ENCODE assay signal across 8 cellular contexts in the genomic region with DNA sequence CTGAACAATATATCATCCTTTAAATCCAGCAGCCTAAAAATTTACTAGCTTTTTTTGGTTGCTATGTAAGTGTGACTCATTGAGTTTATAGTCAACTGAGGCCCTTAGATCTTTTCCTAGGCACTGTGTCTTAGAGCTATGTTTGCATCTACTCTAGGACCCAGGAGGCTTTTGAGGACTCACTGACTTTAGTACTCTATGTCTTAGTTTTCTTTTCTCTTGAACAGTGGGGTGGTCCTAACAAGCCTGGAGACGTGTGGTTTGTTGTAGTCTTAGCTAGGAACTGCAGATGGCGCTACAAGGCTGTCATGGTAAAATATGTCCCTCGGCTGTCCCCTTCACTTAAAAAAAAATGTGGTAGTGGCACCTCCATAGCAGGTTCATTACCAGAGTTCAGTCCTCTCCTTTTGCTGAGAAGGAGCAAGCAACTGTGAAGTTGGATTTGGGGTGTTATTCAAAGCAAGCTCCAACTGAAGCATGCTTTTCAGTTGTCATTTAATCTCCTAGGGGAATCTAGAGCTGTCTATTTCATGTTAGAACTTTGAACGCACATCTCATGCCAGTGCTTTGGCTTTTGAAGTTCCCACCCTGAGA. TPM values are rescaled to one million over a fixed set of nuclear protein-coding genes. Genes with fewer than 3 reads are reported as not detected.
DNase-seq lines count a peak whose midpoint lies in the region; ATAC-seq, FAIRE-seq and TF ChIP-seq lines count a peak whose summit lies in the region.

No MANE protein-coding gene starts in this region.

- H2AFZ ChIP-seq in astrocyte (ENCODE audit: low read depth, low read length) (no peak overlapping the region), hepatocyte (no peak overlapping the region)

- H3K9me3 ChIP-seq in RWPE2 (ENCODE audit: severe bottlenecking): no peaks in the 10 kb centered on the region
- H3K9me3 ChIP-seq in astrocyte (ENCODE audit: insufficient read depth, low read depth, low read length): no peaks in the 10 kb centered on the region
- no peaks in the 10 kb centered on the region for H3K9me3 ChIP-seq in hepatocyte (ENCODE audit: low read depth)
- H3K9me3 ChIP-seq in spleen: no peaks in the 10 kb centered on the region

- no peak for FAIRE-seq in astrocyte (lab: Jason Lieb, UNC)

- TF ChIP-seq CTCF in RWPE2 (IDR thresholded peaks at IDR 0.05; ENCODE audit: poor library complexity, severe bottlenecking) (peak; percentile 89), astrocyte (IDR thresholded peaks at IDR 0.05; ENCODE audit: insufficient read depth, low read depth, low read length) (peak; percentile 84), hepatocyte (IDR thresholded peaks at IDR 0.05; ENCODE audit: poor library complexity) (peak; percentile 81), spleen (IDR thresholded peaks at IDR 0.05 in 8 of 11, conservative IDR thresholded peaks at IDR 0.05 in 3 of 11) (peak; percentile 56 to 83 (median 75))

- peak; percentile 58 for ATAC-seq in GM18867 (IDR thresholded peaks at IDR 0.05; ENCODE audit: unreplicated experiment)
- ATAC-seq in RWPE2 (ENCODE audit: low read depth): peak; percentile 59
- ATAC-seq in HG03139 (IDR thresholded peaks at IDR 0.05; ENCODE audit: unreplicated experiment): no peak

- no peaks in the 10 kb centered on the region for H3K9me3 Mint-ChIP-seq in astrocyte (ENCODE audit: unreplicated experiment)

- peaks cover 7% of the 10 kb centered on the region for H3K27me3 Mint-ChIP-seq in astrocyte (ENCODE audit: low read depth, unreplicated experiment)

- H3K36me3 Mint-ChIP-seq in astrocyte (ENCODE audit: low read depth, unreplicated experiment): no peaks in the 10 kb centered on the region

- peak; percentile 76 to 79 for DNase-seq in AML-193 (lab: John Stamatoyannopoulos, UW)
- peak; percentile 14 for DNase-seq in NCI-H1048 (lab: John Stamatoyannopoulos, UW)
- no peak for DNase-seq in RWPE2 (ENCODE audit: low spot score)
- no peak for DNase-seq in astrocyte (ENCODE audit: low read depth)
- peak; percentile 75 for DNase-seq in hepatocyte (ENCODE audit: low spot score)
- DNase-seq in spleen: no peak

- no peaks in the 10 kb centered on the region for H3K79me2 ChIP-seq in astrocyte (ENCODE audit: insufficient read depth, low read length)
- H3K79me2 ChIP-seq in hepatocyte: no peaks in the 10 kb centered on the region

- no peaks in the 10 kb centered on the region for H3K9me2 ChIP-seq in hepatocyte (replicated peaks; ENCODE audit: insufficient read depth)

- H3K27ac Mint-ChIP-seq in astrocyte (ENCODE audit: unreplicated experiment): no peak overlapping the region

- no peak overlapping the region for H3K9ac ChIP-seq in astrocyte (ENCODE audit: low read length)

- 17% methylated on average over 4 of the region's 4 CpGs for WGBS in hepatocyte (ENCODE audit: low lambda C conversion rate, missing lambda C conversion rate)
- WGBS in spleen, 5 donors: 14 to 18% (median 17%) methylated on average over 4 of the region's 4 CpGs

- H3K36me3 ChIP-seq in RWPE2 (ENCODE audit: low read depth): no peaks in the 10 kb centered on the region
- H3K36me3 ChIP-seq in astrocyte (ENCODE audit: insufficient read depth, low read length): no peaks in the 10 kb centered on the region
- no peaks in the 10 kb centered on the region for H3K36me3 ChIP-seq in hepatocyte (replicated peaks; ENCODE audit: insufficient read depth, low read depth)
- no peaks in the 10 kb centered on the region for H3K36me3 ChIP-seq in spleen

- H3K4me1 Mint-ChIP-seq in astrocyte (ENCODE audit: low read depth, unreplicated experiment): no peaks in the 10 kb centered on the region

- no peak for TF ChIP-seq POLR2A in spleen (IDR thresholded peaks at IDR 0.05)

- H3K4me3 Mint-ChIP-seq in astrocyte (ENCODE audit: unreplicated experiment): no peak overlapping the region

- intact Hi-C loops in spleen (cut with DNase I; ENCODE audit: low total_unique reads): loop anchor here (2.0 kb wide), 1 partner anchor 156 kb away; no protein-coding TSS in a partner anchor

- peak overlapping the region; percentile 54 for H3K27ac ChIP-seq in RWPE2 (ENCODE audit: poor library complexity, severe bottlenecking)
- H3K27ac ChIP-seq in astrocyte (ENCODE audit: low read depth, low read length): no peak overlapping the region
- H3K27ac ChIP-seq in hepatocyte: no peak overlapping the region
- H3K27ac ChIP-seq in spleen: no peak overlapping the region

- H3K4me1 ChIP-seq in RWPE2 (ENCODE audit: insufficient read depth, poor library complexity, severe bottlenecking): peaks cover 28% of the 10 kb centered on the region
- H3K4me1 ChIP-seq in astrocyte (ENCODE audit: insufficient read depth, low read length): peaks cover 6% of the 10 kb centered on the region
- peaks cover 6% of the 10 kb centered on the region for H3K4me1 ChIP-seq in hepatocyte (ENCODE audit: insufficient read depth)
- peaks cover 0 to 10% (median 2%) of the 10 kb centered on the region in 6 donors for H3K4me1 ChIP-seq in spleen

- H3K27me3 ChIP-seq in RWPE2 (ENCODE audit: insufficient read depth, poor library complexity, severe bottlenecking) (no peaks in the 10 kb centered on the region), astrocyte (ENCODE audit: insufficient read depth, low read length) (no peaks in the 10 kb centered on the region), hepatocyte (no peaks in the 10 kb centered on the region), spleen (replicated peaks in 1 of 7) (peaks cover 0 to 42% (median 0%) of the 10 kb centered on the region in 7 donors)

- H4K20me1 ChIP-seq in astrocyte (ENCODE audit: insufficient read depth, low read length): no peaks in the 10 kb centered on the region
- no peaks in the 10 kb centered on the region for H4K20me1 ChIP-seq in hepatocyte (ENCODE audit: insufficient read depth, poor library complexity, severe bottlenecking)

- H3K4me2 ChIP-seq in astrocyte (ENCODE audit: low read length) (peak overlapping the region; percentile 24), hepatocyte (peak overlapping the region; percentile 6)

- H3K4me3 ChIP-seq in RWPE2 (ENCODE audit: severe bottlenecking) (no peak overlapping the region), astrocyte (ENCODE audit: insufficient read depth, low read depth, low read length) (no peak overlapping the region), hepatocyte (no peak overlapping the region), spleen (no peak overlapping the region)

RNA-seq across cellular contexts. Expression of a gene that starts 8.6 kb away (rescaled TPM):
- 44.0 and 46.3 TPM in 2 replicates for total RNA-seq in astrocyte
- 24.9 and 26.5 TPM in 2 replicates for total RNA-seq in hepatocyte
- 36.8 and 39.8 TPM in 2 replicates for polyA plus RNA-seq in hepatocyte
- 10 to 100 TPM; 15.8 to 27.0 (median 20.7) TPM for total RNA-seq in spleen
- 10 to 100 TPM in 1 of 3 donors, 1 to 10 TPM in 2; 7.1 to 10.1 (median 9.1) TPM for polyA plus RNA-seq in spleen

RNA-seq across cellular contexts. Expression of a gene that starts 12.0 kb away (rescaled TPM):
- total RNA-seq in astrocyte: 0.34 and 0.52 TPM in 2 replicates
- 28.3 and 30.7 TPM in 2 replicates for total RNA-seq in hepatocyte
- polyA plus RNA-seq in hepatocyte: 16.1 and 17.8 TPM in 2 replicates
- total RNA-seq in spleen: 1 to 10 TPM in 2 of 7 donors, under 1 TPM in 5; 0.43 to 1.9 (median 0.89) TPM
- under 1 TPM; 0.10 to 0.48 (median 0.20) TPM for polyA plus RNA-seq in spleen

RNA-seq across cellular contexts. Expression of a gene that starts 21.7 kb away (rescaled TPM):
- total RNA-seq in astrocyte: 0.09 TPM in 1 of 2 replicates, not detected in the other
- total RNA-seq in hepatocyte: not detected in 2 replicates
- polyA plus RNA-seq in hepatocyte: not detected in 2 replicates
- not detected for total RNA-seq in spleen
- polyA plus RNA-seq in spleen: not detected

RNA-seq across cellular contexts. Expression of a gene that starts 35.6 kb away (rescaled TPM):
- total RNA-seq in astrocyte (2.2 and 2.7 TPM in 2 replicates), hepatocyte (3.4 and 4.1 TPM in 2 replicates), spleen (10 to 100 TPM in 1 of 7 donors, 1 to 10 TPM in 6; 2.5 to 11.9 (median 4.0) TPM)
- polyA plus RNA-seq in hepatocyte (8.0 and 12.5 TPM in 2 replicates), spleen (10 to 100 TPM in 1 of 3 donors, 1 to 10 TPM in 2; 3.2 to 10.8 (median 4.8) TPM)

Comparison
In these comparisons a context has a peak if more than half of its experiments do, and no peak if none do; other contexts are left out.
1. DNase-seq: peak in AML-193 (2 of 2), NCI-H1048 (single experiment) and hepatocyte (single experiment); none in RWPE2 (single experiment), astrocyte (single experiment) and spleen (single experiment).
2. RNA of a gene that starts 12.0 kb away (total RNA-seq): 28.3 to 30.7 TPM in hepatocyte; 0.43 to 1.9 TPM in spleen and 0.34 to 0.52 TPM in astrocyte; every median in the first group is over 10 times any median in the second.
3. Peak in every context shown above with its lines, with median percentiles within 50 percentile points of each other: CTCF ChIP-seq.